Comparison of ENCODE assay signal across 8 cellular contexts in genomic region chr10:108358912-108359311, GRCh38.
A peak's percentile ranks its signal among the peaks of the same experiment; 100 is the strongest.
DNase-seq lines count a peak whose midpoint lies in the region; ATAC-seq and TF ChIP-seq lines count a peak whose summit lies in the region.

No MANE protein-coding gene starts in this region.

- no peaks in the 10 kb centered on the region for H3K36me3 Mint-ChIP-seq in WTC11

- no peak overlapping the region for H3K4me3 Mint-ChIP-seq in WTC11

- H3K27ac ChIP-seq in right cardiac atrium (ENCODE audit: low read length) = no peak overlapping the region

- H3K9me3 Mint-ChIP-seq in WTC11 = peaks cover 7% of the 10 kb centered on the region; the same call in 1 of the 2 replicates

- intact Hi-C loops in right cardiac atrium (cut with DNase I) = no loop called here

- H3K4me3 ChIP-seq in AG09309 (ENCODE audit: control insufficient read depth, low read depth, low read length) = no peak overlapping the region
- no peak overlapping the region for H3K4me3 ChIP-seq in right cardiac atrium (ENCODE audit: low read length)

- H3K27me3 ChIP-seq in right cardiac atrium (ENCODE audit: control insufficient read depth, insufficient read depth) = no peaks in the 10 kb centered on the region

- H3K9me3 ChIP-seq in right cardiac atrium (ENCODE audit: control insufficient read depth, low read length) = no peaks in the 10 kb centered on the region

- DNase-seq in AG09309 (ENCODE audit: low read depth) (peak; percentile 59), HS-5 (ENCODE audit: low read depth) (peak; percentile 92), fibroblast of gingiva (ENCODE audit: low read depth) (peak; percentile 40), UCSD-AML1 (lab: John Stamatoyannopoulos, UW; ENCODE audit: unreplicated experiment) (no peak), WTC11 (ENCODE audit: low spot score) (no peak), right cardiac atrium (no peak)
- no peak for DNase-seq in stimulated activated CD4-positive, alpha-beta T cell treated with anti-CD3 and anti-CD28 coated beads, Interleukin-1b, Interleukin-23, amount 100 ng/mL, for 48 hours

- no peaks in the 10 kb centered on the region for H3K27me3 Mint-ChIP-seq in WTC11 (ENCODE audit: low read depth)

- no peaks in the 10 kb centered on the region for H3K4me1 ChIP-seq in right cardiac atrium (ENCODE audit: control insufficient read depth, insufficient read depth, low read length)

- POLR2A ChIA-PET in WTC11 (lab: Charles Lee) = no interaction called here

- no peak overlapping the region for H3K27ac Mint-ChIP-seq in WTC11

- CTCF ChIA-PET in WTC11 (lab: Charles Lee) = no interaction called here

- no peak for TF ChIP-seq CTCF in AG09309 (IDR thresholded peaks at IDR 0.05; ENCODE audit: control insufficient read depth, insufficient read depth, low read depth, low read length, missing control alignments)
- no peak for TF ChIP-seq CTCF in WTC11 (IDR thresholded peaks at IDR 0.05)

- 35% methylated on average over 3 of the region's 3 CpGs for WGBS in right cardiac atrium

- ATAC-seq in GM19372 (IDR thresholded peaks at IDR 0.05; ENCODE audit: low read depth, unreplicated experiment) (peak; percentile 55), WTC11 (no peak), right cardiac atrium (no peak)

- H3K4me1 Mint-ChIP-seq in WTC11 = no peaks in the 10 kb centered on the region

TF ChIP-seq in WTC11, 78 proteins besides CTCF, POLR2A, EP300 and RAD21:
- TF ChIP-seq FOXP4 (CRISPR knock-in tag; IDR thresholded peaks at IDR 0.05) (no peak), ZNF423 (CRISPR knock-in tag; IDR thresholded peaks at IDR 0.05) (no peak), TCF7 (CRISPR knock-in tag; IDR thresholded peaks at IDR 0.05; ENCODE audit: low read depth) (no peak), NFE2L1 (CRISPR knock-in tag; IDR thresholded peaks at IDR 0.05) (no peak)

Comparison
In these comparisons a context has a peak if more than half of its experiments do, and no peak if none do; other contexts are left out.
1. DNase-seq: peak in AG09309 (single experiment), HS-5 (single experiment) and fibroblast of gingiva (single experiment); none in UCSD-AML1 (single experiment), stimulated activated CD4-positive, alpha-beta T cell treated with anti-CD3 and anti-CD28 coated beads, Interleukin-1b, Interleukin-23, amount 100 ng/mL, for 48 hours (single experiment), WTC11 (single experiment) and right cardiac atrium (0 of 3).